ENCODE assay signal across 8 cellular contexts in genomic region chr1:28370220-28371010, GRCh38. TPM values are rescaled to one million over a fixed set of nuclear protein-coding genes. Genes with fewer than 3 reads are reported as not detected.
DNase-seq lines count a peak whose midpoint lies in the region; ATAC-seq and TF ChIP-seq lines count a peak whose summit lies in the region.

No MANE protein-coding gene starts in this region.

- WGBS in right lobe of liver (ENCODE audit: insufficient coverage, low coverage, low lambda C conversion rate, missing lambda C conversion rate) = 27% methylated on average over 29 of the region's 32 CpGs

- H3K79me2 ChIP-seq in ACC112 (ENCODE audit: control insufficient read depth, insufficient read depth, low read length, unreplicated experiment) = peaks cover 41% of the 10 kb centered on the region

- TF ChIP-seq CTCF in GM12865 (IDR thresholded peaks at IDR 0.05; ENCODE audit: insufficient read depth, low read depth, low read length, missing control alignments) = peak; percentile 22
- no peak for TF ChIP-seq CTCF in HL-60 (IDR thresholded peaks at IDR 0.05; ENCODE audit: insufficient read depth, low read length)
- TF ChIP-seq CTCF in right lobe of liver (IDR thresholded peaks at IDR 0.05) = peak in 1 of 4 donors; percentile 28

- no peaks in the 10 kb centered on the region for H3K9me3 ChIP-seq in right lobe of liver

- DNase-seq in GM12865 (ENCODE audit: low read depth) (peak; percentile 70), HL-60 (ENCODE audit: low read depth in 1 of 2, low spot score in 1 of 2) (peak in 1 of 2 experiments; percentile 39), T-cell (peak in 23 of 34 experiments; percentile 1 to 36 (median 11)), right lobe of liver (peak in 1 of 3 donors; percentile 34), occipital lobe (lab: John Stamatoyannopoulos, UW) (no peak)
- DNase-seq in stimulated activated naive CD8-positive, alpha-beta T cell treated with anti-CD3 and anti-CD28 coated beads, Interleukin-15, amount 100 ng/mL, for 72 hours = peak; percentile 30 to 34

- TF ChIP-seq POLR2A in right lobe of liver (IDR thresholded peaks at IDR 0.05) = no peak

- H3K27ac ChIP-seq in ACC112 (ENCODE audit: low read depth, low read length) = peak overlapping the region; percentile 73
- H3K27ac ChIP-seq in HL-60 (replicated peaks) = peak overlapping the region; percentile 83
- peak overlapping the region; percentile 84 to 88 (median 85) for H3K27ac ChIP-seq in right lobe of liver

- no peaks in the 10 kb centered on the region for H3K9me3 Mint-ChIP-seq in T-cell
- no peaks in the 10 kb centered on the region for H3K9me3 Mint-ChIP-seq in dendritic cell treated with granulocyte-macrophage colony-stimulating factor and Interleukin-4, amounts not matched to agents 40 ng/mL and 50 ng/mL, for 4 days
- H3K9me3 Mint-ChIP-seq in stimulated activated naive CD8-positive, alpha-beta T cell treated with anti-CD3 and anti-CD28 coated beads, Interleukin-15, amount 100 ng/mL, for 72 hours = no peaks in the 10 kb centered on the region

- peak overlapping the region; percentile 86 for H3K27ac Mint-ChIP-seq in T-cell
- H3K27ac Mint-ChIP-seq in dendritic cell treated with granulocyte-macrophage colony-stimulating factor and Interleukin-4, amounts not matched to agents 40 ng/mL and 50 ng/mL, for 4 days = peak overlapping the region; percentile 99
- H3K27ac Mint-ChIP-seq in stimulated activated naive CD8-positive, alpha-beta T cell treated with anti-CD3 and anti-CD28 coated beads, Interleukin-15, amount 100 ng/mL, for 72 hours = peak overlapping the region; percentile 94 to 100

- H2AFZ ChIP-seq in ACC112 (ENCODE audit: low read length, unreplicated experiment) = peak overlapping the region; percentile 87

- no peaks in the 10 kb centered on the region for H3K36me3 ChIP-seq in ACC112 (ENCODE audit: insufficient read depth, low read length)
- H3K36me3 ChIP-seq in right lobe of liver = no peaks in the 10 kb centered on the region

- POLR2A ChIA-PET in T-cell (lab: Charles Lee) = interaction anchor here (0.6 to 1.1 kb wide), 2 partner anchors 123 to 211 kb away, joined by 3 read pairs; no protein-coding TSS in a partner anchor

- H3K4me3 Mint-ChIP-seq in T-cell = peak overlapping the region; percentile 91 to 95 (median 93)
- peak overlapping the region; percentile 97 for H3K4me3 Mint-ChIP-seq in dendritic cell treated with granulocyte-macrophage colony-stimulating factor and Interleukin-4, amounts not matched to agents 40 ng/mL and 50 ng/mL, for 4 days
- H3K4me3 Mint-ChIP-seq in stimulated activated naive CD8-positive, alpha-beta T cell treated with anti-CD3 and anti-CD28 coated beads, Interleukin-15, amount 100 ng/mL, for 72 hours = peak overlapping the region; percentile 96 to 97

- H3K27me3 Mint-ChIP-seq in T-cell = no peaks in the 10 kb centered on the region
- H3K27me3 Mint-ChIP-seq in dendritic cell treated with granulocyte-macrophage colony-stimulating factor and Interleukin-4, amounts not matched to agents 40 ng/mL and 50 ng/mL, for 4 days = no peaks in the 10 kb centered on the region
- no peaks in the 10 kb centered on the region for H3K27me3 Mint-ChIP-seq in stimulated activated naive CD8-positive, alpha-beta T cell treated with anti-CD3 and anti-CD28 coated beads, Interleukin-15, amount 100 ng/mL, for 72 hours

- H3K27me3 ChIP-seq in ACC112 (ENCODE audit: insufficient read depth, low read length) (no peaks in the 10 kb centered on the region), HL-60 (ENCODE audit: insufficient read depth, poor library complexity, severe bottlenecking) (no peaks in the 10 kb centered on the region), right lobe of liver (no peaks in the 10 kb centered on the region)

- peaks cover 25 to 46% (median 41%) of the 10 kb centered on the region in 3 donors for H3K4me1 Mint-ChIP-seq in T-cell
- peaks cover 16% of the 10 kb centered on the region for H3K4me1 Mint-ChIP-seq in dendritic cell treated with granulocyte-macrophage colony-stimulating factor and Interleukin-4, amounts not matched to agents 40 ng/mL and 50 ng/mL, for 4 days (ENCODE audit: low read depth)
- H3K4me1 Mint-ChIP-seq in stimulated activated naive CD8-positive, alpha-beta T cell treated with anti-CD3 and anti-CD28 coated beads, Interleukin-15, amount 100 ng/mL, for 72 hours = peaks cover 37% of the 10 kb centered on the region

- H3K36me3 Mint-ChIP-seq in T-cell = peaks cover 6% of the 10 kb centered on the region
- H3K36me3 Mint-ChIP-seq in dendritic cell treated with granulocyte-macrophage colony-stimulating factor and Interleukin-4, amounts not matched to agents 40 ng/mL and 50 ng/mL, for 4 days (ENCODE audit: low read depth) = peaks cover 12% of the 10 kb centered on the region

- peak overlapping the region; percentile 99 for H3K4me3 ChIP-seq in ACC112 (ENCODE audit: low read depth, low read length)
- H3K4me3 ChIP-seq in GM12865 (ENCODE audit: low read depth, low read length) = peak overlapping the region; percentile 88
- H3K4me3 ChIP-seq in HL-60 (replicated peaks; ENCODE audit: insufficient read depth, low read length) = peak overlapping the region; percentile 92
- H3K4me3 ChIP-seq in right lobe of liver = peak overlapping the region; percentile 72 to 84 (median 81)

- intact Hi-C loops in dendritic cell treated with granulocyte-macrophage colony-stimulating factor and Interleukin-4, amounts not matched to agents 40 ng/mL and 50 ng/mL, for 4 days (cut with micrococcal nuclease) = no loop called here
- intact Hi-C loops in right lobe of liver (cut with DNase I) = no loop called here

- H3K4me1 ChIP-seq in ACC112 (ENCODE audit: control insufficient read depth, insufficient read depth, low read length, unreplicated experiment) (peaks cover 20% of the 10 kb centered on the region), right lobe of liver (peaks cover 0 to 43% (median 0%) of the 10 kb centered on the region in 4 donors)

- ATAC-seq in T-cell (replicated peaks in 1 of 4) = peak in 1 of 4 experiments; percentile 44
- peak; percentile 5 to 25 (median 8) for ATAC-seq in right lobe of liver
- ATAC-seq in stimulated activated naive CD8-positive, alpha-beta T cell treated with anti-CD3 and anti-CD28 coated beads, Interleukin-15, amount 100 ng/mL, for 72 hours = peak; percentile 43

- CTCF ChIA-PET in T-cell (lab: Charles Lee) = interaction anchor here in 1 of 2 donors (0.9 to 1.1 kb wide), 2 partner anchors 10 to 16 kb away, joined by 3 read pairs; no protein-coding TSS in a partner anchor

RNA-seq across cellular contexts. Expression of gene PHACTR4, which starts 0.9 kb away (rescaled TPM):
- total RNA-seq in T-cell = 10 to 100 TPM; 25.5 to 32.6 (median 31.1) TPM
- total RNA-seq in right lobe of liver = 10 to 100 TPM; 16.1 to 25.8 (median 23.3) TPM
- 9.7 TPM for total RNA-seq in occipital lobe

RNA-seq across cellular contexts. Expression of gene MED18, which starts 41.6 kb away (rescaled TPM):
- total RNA-seq in T-cell (10 to 100 TPM in 3 of 5 donors, 1 to 10 TPM in 2; 3.9 to 16.3 (median 12.5) TPM), right lobe of liver (10 to 100 TPM in 4 of 6 experiments, 1 to 10 TPM in 2; 9.1 to 16.4 (median 11.8) TPM), occipital lobe (15.1 TPM)
